Comparison of ENCODE assay signal across 33 cellular contexts in the genomic region with DNA sequence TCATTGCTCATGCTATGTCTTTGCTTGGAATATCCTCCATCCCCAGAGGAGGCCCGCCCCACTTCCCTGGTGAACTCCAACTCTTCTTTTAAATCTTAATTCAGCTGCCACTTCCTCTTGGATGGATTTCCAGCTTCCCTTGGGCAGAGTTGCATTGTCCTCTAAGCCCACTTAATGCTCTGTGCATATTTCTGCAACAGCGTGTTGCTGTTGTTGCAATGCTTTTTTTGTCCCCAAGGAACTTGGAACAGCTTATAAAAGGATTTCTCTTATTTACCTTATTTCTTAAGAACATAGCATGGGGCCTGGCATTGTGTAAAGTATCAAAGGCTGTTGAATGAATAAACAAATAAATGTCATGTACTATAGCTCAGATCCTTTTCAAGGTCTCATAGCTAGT.
DNase-seq lines count a peak whose midpoint lies in the region; FAIRE-seq and TF ChIP-seq lines count a peak whose summit lies in the region.
"Had no signal": no experiment of that assay in that cellular context is flagged by ENCODE, and none has a peak within 500 bp of the region (broad histone marks: within the 10 kb centered on the region; RNA-seq: fewer than 3 reads in every experiment).

No MANE protein-coding gene starts in this region.

- H3K4me3 Mint-ChIP-seq in type B pancreatic cell: no peak overlapping the region
- H3K4me3 Mint-ChIP-seq: activated CD4-positive, alpha-beta memory T cell treated with anti-CD3 and anti-CD28 coated beads, Interleukin-2, amount 10 ng/mL, durations not matched to agents 7 days and 5 days; brain; CD4-positive, alpha-beta memory T cell; stimulated activated memory B cell treated with anti-CD40 and anti-IgM and Interleukin-4, amounts not matched to agents 10 μg/mL and 1 μg/mL and 100 μg/mL, for 72 hours had no signal

- TF ChIP-seq CTCF in A673 (conservative IDR thresholded peaks at IDR 0.05; ENCODE audit: low read depth, low read length): no peak
- no peak for TF ChIP-seq CTCF in type B pancreatic cell (conservative IDR thresholded peaks at IDR 0.05)

- BruUV-seq in A673 (replicated peaks; lab: Mats Ljungman, UMichigan): no TSS peak

- H3K27me3 Mint-ChIP-seq in type B pancreatic cell: no peaks in the 10 kb centered on the region
- H3K27me3 Mint-ChIP-seq: activated CD4-positive, alpha-beta memory T cell treated with anti-CD3 and anti-CD28 coated beads, Interleukin-2, amount 10 ng/mL, durations not matched to agents 7 days and 5 days; CD4-positive, alpha-beta memory T cell; stimulated activated memory B cell treated with anti-CD40 and anti-IgM and Interleukin-4, amounts not matched to agents 10 μg/mL and 1 μg/mL and 100 μg/mL, for 72 hours had no signal

- no peaks in the 10 kb centered on the region for H3K4me1 ChIP-seq in A673 (ENCODE audit: insufficient read depth, low read length, poor library complexity, severe bottlenecking)
- H3K4me1 ChIP-seq: left lung, prostate gland, sigmoid colon, upper lobe of left lung had no signal

- H3K9me3 ChIP-seq in A673 (ENCODE audit: low read depth, low read length, poor library complexity, severe bottlenecking): no peaks in the 10 kb centered on the region
- H3K9me3 ChIP-seq: left lung, prostate gland, sigmoid colon, SK-N-SH, upper lobe of left lung had no signal

- no peaks in the 10 kb centered on the region for H3K4me1 Mint-ChIP-seq in type B pancreatic cell (ENCODE audit: unreplicated experiment)
- H3K4me1 Mint-ChIP-seq: activated CD4-positive, alpha-beta memory T cell treated with anti-CD3 and anti-CD28 coated beads, Interleukin-2, amount 10 ng/mL, durations not matched to agents 7 days and 5 days; CD4-positive, alpha-beta memory T cell; stimulated activated memory B cell treated with anti-CD40 and anti-IgM and Interleukin-4, amounts not matched to agents 10 μg/mL and 1 μg/mL and 100 μg/mL, for 72 hours had no signal

- peaks cover 67% of the 10 kb centered on the region for H3K27me3 ChIP-seq in A673 (replicated peaks; ENCODE audit: insufficient read depth, low read depth, low read length, poor library complexity)
- H3K27me3 ChIP-seq: left lung, sigmoid colon, upper lobe of left lung had no signal

- H3K9me3 Mint-ChIP-seq in type B pancreatic cell: peaks cover 3% of the 10 kb centered on the region
- H3K9me3 Mint-ChIP-seq: activated CD4-positive, alpha-beta memory T cell treated with anti-CD3 and anti-CD28 coated beads, Interleukin-2, amount 10 ng/mL, durations not matched to agents 7 days and 5 days; brain; stimulated activated memory B cell treated with anti-CD40 and anti-IgM and Interleukin-4, amounts not matched to agents 10 μg/mL and 1 μg/mL and 100 μg/mL, for 72 hours had no signal

- FAIRE-seq in GM19239 (lab: Jason Lieb, UNC): no peak
- FAIRE-seq: D721Med, H1, islet of Langerhans had no signal

- H3K36me3 ChIP-seq in A673 (ENCODE audit: insufficient read depth, low read length, poor library complexity, severe bottlenecking): no peaks in the 10 kb centered on the region
- H3K36me3 ChIP-seq: left lung, prostate gland, sigmoid colon, upper lobe of left lung had no signal

- H3K27ac ChIP-seq in A673 (ENCODE audit: low read depth, low read length, poor library complexity, severe bottlenecking): no peak overlapping the region
- H3K27ac ChIP-seq: left lung, sigmoid colon, upper lobe of left lung had no signal

- H3K4me3 ChIP-seq in A673 (ENCODE audit: low read depth, low read length, poor library complexity, severe bottlenecking): no peak overlapping the region
- H3K4me3 ChIP-seq: left lung, prostate gland, sigmoid colon, upper lobe of left lung had no signal

- CTCF ChIA-PET in A673 (lab: Charles Lee): no interaction called here

- POLR2A ChIA-PET in A673 (lab: Charles Lee; ENCODE audit: low non-redundant PET): no interaction called here

- intact Hi-C loops in A673 (cut with micrococcal nuclease; ENCODE audit: unreplicated experiment): no loop called here

- DNase-seq in A673 (ENCODE audit: low spot score) (peak; percentile 63), NCI-H69 (lab: John Stamatoyannopoulos, UW) (peak; percentile 12), fibroblast of gingiva (ENCODE audit: low read depth) (peak; percentile 89), pons (ENCODE audit: low spot score) (peak; percentile 8), type B pancreatic cell (ENCODE audit: extremely low spot score, unreplicated experiment) (no peak), DMS 273 treated with DMSO at 0.1 percent for 48 hours (lab: John Stamatoyannopoulos, UW) (no peak), GM19239 (ENCODE audit: insufficient read length, low spot score) (no peak), T-helper 1 cell (no peak)
- DNase-seq: 8988T; activated CD4-positive, alpha-beta memory T cell treated with anti-CD3 and anti-CD28 coated beads, Interleukin-2, amount 10 ng/mL, durations not matched to agents 7 days and 5 days; activated CD4-positive, alpha-beta T cell treated with anti-CD3 and anti-CD28 coated beads for 1 hour; activated CD8-positive, alpha-beta memory T cell treated with anti-CD3 and anti-CD28 coated beads, Interleukin-2, amount 50 U/mL, for 4 hours; activated naive CD4-positive, alpha-beta T cell treated with Interleukin-2 at 50 U/mL for 16 hours; AML-193; CD4-positive, alpha-beta memory T cell; glutamatergic neuron; left lung; mesendoderm; NCI-H1092 treated with DMSO at 0.1 percent for 48 hours; NCI-H187 treated with DMSO at 0.1 percent for 48 hours; NCI-H2171 treated with DMSO at 0.1 percent for 48 hours; NCI-H526; PC-3; sigmoid colon; SK-N-SH; substantia nigra; upper lobe of left lung had no signal

- no peak overlapping the region for H3K27ac Mint-ChIP-seq in type B pancreatic cell
- H3K27ac Mint-ChIP-seq: activated CD4-positive, alpha-beta memory T cell treated with anti-CD3 and anti-CD28 coated beads, Interleukin-2, amount 10 ng/mL, durations not matched to agents 7 days and 5 days; stimulated activated memory B cell treated with anti-CD40 and anti-IgM and Interleukin-4, amounts not matched to agents 10 μg/mL and 1 μg/mL and 100 μg/mL, for 72 hours had no signal

- no peaks in the 10 kb centered on the region for H3K36me3 Mint-ChIP-seq in type B pancreatic cell
- H3K36me3 Mint-ChIP-seq: brain; CD4-positive, alpha-beta memory T cell; stimulated activated memory B cell treated with anti-CD40 and anti-IgM and Interleukin-4, amounts not matched to agents 10 μg/mL and 1 μg/mL and 100 μg/mL, for 72 hours had no signal

Comparison
In these comparisons a context has a peak if more than half of its experiments do, and no peak if none do; other contexts are left out.
1. DNase-seq: peak in A673 (single experiment), NCI-H69 (single experiment), fibroblast of gingiva (single experiment) and pons (single experiment); none in type B pancreatic cell (single experiment), DMS 273 treated with DMSO at 0.1 percent for 48 hours (single experiment), GM19239 (single experiment) and T-helper 1 cell (0 of 5).